Comparison of ENCODE assay signal across 1 cellular context in the genomic region with DNA sequence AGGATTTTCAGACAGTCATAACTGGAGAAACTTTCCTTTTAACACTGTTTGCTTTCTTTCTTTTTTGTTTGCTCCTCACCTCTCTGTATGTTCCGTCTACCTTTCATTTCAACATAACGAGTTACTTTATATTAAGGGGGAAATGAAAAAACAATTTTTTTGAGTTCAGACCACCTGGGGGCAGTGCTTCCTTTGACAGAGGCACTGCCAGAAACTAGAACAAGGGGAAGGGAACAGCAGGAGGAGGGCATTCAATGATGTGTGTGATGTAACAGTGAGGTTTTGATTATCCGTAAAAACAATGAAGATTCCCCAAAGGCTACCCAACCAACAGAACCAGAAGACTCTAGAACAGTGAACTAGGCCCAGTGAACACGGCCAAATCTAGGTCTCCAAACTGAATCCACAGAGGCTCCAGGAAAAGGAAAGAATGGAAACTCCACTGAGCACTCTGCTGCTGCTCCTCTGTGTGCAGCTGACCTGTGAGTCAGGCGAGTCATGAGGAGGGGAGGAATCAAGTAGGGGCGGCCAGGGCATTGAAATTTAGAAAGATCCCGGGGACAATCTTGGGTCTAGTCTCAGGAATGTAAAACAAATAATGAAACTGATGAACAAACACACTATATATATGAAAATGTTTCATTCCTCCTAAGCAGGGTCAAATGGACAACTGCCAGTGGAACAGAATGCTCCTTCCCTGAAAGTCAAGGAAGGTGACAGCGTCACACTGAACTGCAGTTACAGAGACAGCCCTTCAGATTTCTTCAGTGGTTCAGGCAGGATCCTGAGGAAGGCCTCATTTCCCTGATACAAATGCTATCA.
TF ChIP-seq lines count a peak whose summit lies in the region.

No MANE protein-coding gene starts in this region.

TF ChIP-seq in HCT116, 20 proteins besides CTCF, POLR2A, EP300 and RAD21 (continued from another document):
- TF ChIP-seq, protein P1, sequence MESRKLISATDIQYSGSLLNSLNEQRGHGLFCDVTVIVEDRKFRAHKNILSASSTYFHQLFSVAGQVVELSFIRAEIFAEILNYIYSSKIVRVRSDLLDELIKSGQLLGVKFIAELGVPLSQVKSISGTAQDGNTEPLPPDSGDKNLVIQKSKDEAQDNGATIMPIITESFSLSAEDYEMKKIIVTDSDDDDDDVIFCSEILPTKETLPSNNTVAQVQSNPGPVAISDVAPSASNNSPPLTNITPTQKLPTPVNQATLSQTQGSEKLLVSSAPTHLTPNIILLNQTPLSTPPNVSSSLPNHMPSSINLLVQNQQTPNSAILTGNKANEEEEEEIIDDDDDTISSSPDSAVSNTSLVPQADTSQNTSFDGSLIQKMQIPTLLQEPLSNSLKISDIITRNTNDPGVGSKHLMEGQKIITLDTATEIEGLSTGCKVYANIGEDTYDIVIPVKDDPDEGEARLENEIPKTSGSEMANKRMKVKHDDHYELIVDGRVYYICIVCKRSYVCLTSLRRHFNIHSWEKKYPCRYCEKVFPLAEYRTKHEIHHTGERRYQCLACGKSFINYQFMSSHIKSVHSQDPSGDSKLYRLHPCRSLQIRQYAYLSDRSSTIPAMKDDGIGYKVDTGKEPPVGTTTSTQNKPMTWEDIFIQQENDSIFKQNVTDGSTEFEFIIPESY (IDR thresholded peaks at IDR 0.05; ENCODE audit: extremely low read depth, insufficient replicate concordance, low read length) = no peak
